Comparison of ENCODE assay signal across 17 cellular contexts in the genomic region with DNA sequence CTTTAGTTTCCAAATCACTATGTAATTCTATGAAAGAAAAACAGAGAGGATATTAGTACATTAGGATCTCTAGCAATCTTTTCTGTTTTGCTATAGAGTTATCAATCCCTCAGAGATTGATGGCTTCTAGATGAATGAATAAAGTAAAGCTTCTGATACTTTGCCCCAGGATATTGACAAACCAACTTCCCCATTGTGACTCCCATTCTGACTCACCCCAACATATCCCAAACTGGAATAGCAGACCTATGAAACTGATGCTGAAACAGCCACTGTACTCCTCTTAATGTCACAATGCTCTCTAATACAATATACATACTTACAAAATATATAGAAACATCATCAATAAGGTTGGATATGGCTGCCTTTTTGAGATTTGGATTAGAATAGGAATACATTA.
"Had no signal": no experiment of that assay in that cellular context is flagged by ENCODE, and none has a peak within 500 bp of the region (broad histone marks: within the 10 kb centered on the region; RNA-seq: fewer than 3 reads in every experiment).

No MANE protein-coding gene starts in this region.

- H3K27me3 Mint-ChIP-seq: activated T-cell treated with anti-CD3 and anti-CD28 coated beads, Interleukin-2, amount 50 U/mL, for 24 hours; type B pancreatic cell had no signal

- H3K4me1 ChIP-seq: heart left ventricle, left lung, suprapubic skin had no signal

- H3K27ac Mint-ChIP-seq: activated naive CD8-positive, alpha-beta T cell; activated T-cell treated with anti-CD3 and anti-CD28 coated beads, Interleukin-2, amount 50 U/mL, for 24 hours; brain; memory B cell; natural killer cell treated with Interleukin-12 subunit alpha and Interleukin-12 subunit beta and Interleukin-15 and Interleukin-18, amount 100 ng/mL, for 72 hours; type B pancreatic cell had no signal

- H3K27ac ChIP-seq: heart left ventricle, left lung, suprapubic skin had no signal

- H3K36me3 ChIP-seq: heart left ventricle, left lung, suprapubic skin had no signal

- H3K4me3 ChIP-seq: heart left ventricle, left lung, suprapubic skin had no signal

- H3K4me3 Mint-ChIP-seq: activated naive CD8-positive, alpha-beta T cell; activated T-cell treated with anti-CD3 and anti-CD28 coated beads, Interleukin-2, amount 50 U/mL, for 24 hours; brain; memory B cell; natural killer cell treated with Interleukin-12 subunit alpha and Interleukin-12 subunit beta and Interleukin-15 and Interleukin-18, amount 100 ng/mL, for 72 hours; type B pancreatic cell had no signal

- H3K36me3 Mint-ChIP-seq: activated naive CD8-positive, alpha-beta T cell; brain; memory B cell; natural killer cell treated with Interleukin-12 subunit alpha and Interleukin-12 subunit beta and Interleukin-15 and Interleukin-18, amount 100 ng/mL, for 72 hours; type B pancreatic cell had no signal

- H3K4me1 Mint-ChIP-seq: brain had no signal

- H3K27me3 ChIP-seq: heart left ventricle, left lung, suprapubic skin had no signal

- H3K9me3 Mint-ChIP-seq: activated T-cell treated with anti-CD3 and anti-CD28 coated beads, Interleukin-2, amount 50 U/mL, for 24 hours; brain; memory B cell; natural killer cell treated with Interleukin-12 subunit alpha and Interleukin-12 subunit beta and Interleukin-15 and Interleukin-18, amount 100 ng/mL, for 72 hours; type B pancreatic cell had no signal

- H3K9me3 ChIP-seq: heart left ventricle, left lung, suprapubic skin had no signal

- DNase-seq: activated effector memory CD4-positive, alpha-beta T cell treated with anti-CD3 and anti-CD28 coated beads, Interleukin-2, amount 50 U/mL, for 16 hours; activated T-cell treated with anti-CD3 and anti-CD28 coated beads, Interleukin-2, amount 50 U/mL, for 24 hours; amygdala; cerebellar nuclear complex; dermis blood vessel endothelial cell; heart left ventricle; left lung; stimulated activated CD4-positive, alpha-beta T cell treated with anti-CD3 and anti-CD28 coated beads, Interleukin-2, amount 100 ng/mL, for 48 hours; stimulated activated CD8-positive, alpha-beta memory T cell treated with anti-CD3 and anti-CD28 coated beads, Interleukin-4, amount 100 ng/mL, for 48 hours; stimulated activated naive CD8-positive, alpha-beta T cell treated with anti-CD3 and anti-CD28 coated beads, Interleukin-15, Interleukin-2, amounts not matched to agents 100 U/mL and 50 U/mL, for 24 hours; T-helper 2 cell had no signal
